31 cellular contexts compared by ENCODE assay signal in the genomic region with DNA sequence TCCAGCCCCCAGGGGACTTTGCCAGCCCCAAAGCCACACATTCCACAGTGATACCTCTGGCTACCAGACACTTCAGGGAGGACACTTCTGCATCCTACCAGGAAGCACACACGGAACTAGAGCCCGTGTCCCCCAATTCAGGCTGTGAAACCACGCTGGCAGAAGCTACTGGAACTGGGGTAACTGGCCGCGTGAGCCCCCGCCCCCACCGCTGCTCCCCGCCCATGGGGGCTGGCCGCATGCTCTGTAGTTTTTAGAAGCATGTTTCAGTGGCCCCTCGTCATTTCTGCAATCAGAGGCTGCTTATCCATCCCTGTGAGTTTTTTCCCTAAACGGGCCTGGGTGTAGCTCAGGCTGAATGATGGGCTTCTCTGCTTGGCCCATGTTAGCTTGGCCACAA.
"Had no signal": no experiment of that assay in that cellular context is flagged by ENCODE, and none has a peak within 500 bp of the region (broad histone marks: within the 10 kb centered on the region; RNA-seq: fewer than 3 reads in every experiment).

No MANE protein-coding gene starts in this region.

- DNase-seq: activated effector memory CD4-positive, alpha-beta T cell treated with anti-CD3 and anti-CD28 coated beads, Interleukin-2, amount 50 U/mL, for 16 hours; activated effector memory CD4-positive, alpha-beta T cell treated with Interleukin-2 at 50 U/mL for 16 hours; activated gamma-delta T cell; activated gamma-delta T cell treated with Interleukin-2 at 50 U/mL for 16 hours; activated naive CD4-positive, alpha-beta T cell; activated naive CD4-positive, alpha-beta T cell treated with anti-CD3 and anti-CD28 coated beads for 36 hours; activated naive CD4-positive, alpha-beta T cell treated with anti-CD3 and anti-CD28 coated beads, Interleukin-2, amount 10 ng/mL, durations not matched to agents 7 days and 5 days; activated naive CD4-positive, alpha-beta T cell treated with anti-CD3 and anti-CD28 coated beads, Interleukin-2, amount 50 U/mL, for 16 hours; activated naive CD4-positive, alpha-beta T cell treated with Interleukin-2 at 50 U/mL for 16 hours; activated naive CD8-positive, alpha-beta T cell treated with anti-CD3 and anti-CD28 coated beads for 36 hours; activated naive CD8-positive, alpha-beta T cell treated with anti-CD3 and anti-CD28 coated beads, Interleukin-2, amount 10 ng/mL, durations not matched to agents 7 days and 5 days; activated naive CD8-positive, alpha-beta T cell treated with anti-CD3 and anti-CD28 coated beads, Interleukin-2, amount 50 U/mL, for 24 hours; activated T-cell treated with anti-CD3 and anti-CD28 coated beads, Interleukin-2, amount 50 U/mL, for 24 hours; activated T-cell treated with anti-CD3 and anti-CD28 coated beads, Interleukin-2, amount 50 U/mL, for 4 hours; activated T-cell treated with anti-CD3 and anti-CD28 coated beads, Interleukin-2, amount 50 U/mL, for 48 hours; activated T-cell treated with anti-CD3 and anti-CD28 coated beads, Interleukin-2, amount 50 U/mL, for 72 hours; adrenal gland; amniotic stem cell; amygdala; anterior cingulate cortex; aorta; body of pancreas; brain microvascular endothelial cell; caudate nucleus; central memory CD4-positive, alpha-beta T cell; cerebellar nuclear complex had no signal

- H3K27ac ChIP-seq: adrenal gland, ascending aorta, body of pancreas, brain microvascular endothelial cell, breast epithelium, cardiac muscle cell had no signal

- H3K36me3 ChIP-seq: brain microvascular endothelial cell had no signal

- H3K27me3 ChIP-seq: adrenal gland, ascending aorta, body of pancreas, brain microvascular endothelial cell, breast epithelium, cardiac muscle cell had no signal

- H3K4me3 ChIP-seq: adrenal gland, ascending aorta, body of pancreas, breast epithelium, cardiac muscle cell had no signal

- ATAC-seq: activated naive CD4-positive, alpha-beta T cell treated with anti-CD3 and anti-CD28 coated beads, Interleukin-2, amount 50 U/mL, for 72 hours; activated naive CD8-positive, alpha-beta T cell treated with anti-CD3 and anti-CD28 coated beads, Interleukin-2, amount 50 U/mL, for 24 hours; activated T-cell treated with anti-CD3 and anti-CD28 coated beads, Interleukin-2, amount 50 U/mL, for 4 hours; activated T-cell treated with anti-CD3 and anti-CD28 coated beads, Interleukin-2, amount 50 U/mL, for 72 hours; activated T-helper 17 cell treated with anti-CD3 and anti-CD28 coated beads, Interleukin-2, amount 50 U/mL, for 72 hours; body of pancreas had no signal

- H3K9me3 ChIP-seq: adrenal gland, ascending aorta, body of pancreas, breast epithelium had no signal

- H3K4me1 ChIP-seq: ascending aorta, body of pancreas, breast epithelium had no signal
